Comparison of ENCODE assay signal across 8 cellular contexts in genomic region chr4:40551568-40552136, GRCh38.
DNase-seq lines count a peak whose midpoint lies in the region; ATAC-seq and TF ChIP-seq lines count a peak whose summit lies in the region.
"Not testable (repeated sequence)": the region's sequence is repeated elsewhere in the genome, so short reads cannot be mapped to it uniquely, and the experiment has no call there.

No MANE protein-coding gene starts in this region.

- H3K4me1 Mint-ChIP-seq in activated T-cell treated with anti-CD3 and anti-CD28 coated beads, Interleukin-2, amount 50 U/mL, for 24 hours (ENCODE audit: low read depth): peaks cover 37% of the 10 kb centered on the region
- H3K4me1 Mint-ChIP-seq in MCF 10A (ENCODE audit: insufficient read depth, unreplicated experiment): peaks cover 15% of the 10 kb centered on the region
- H3K4me1 Mint-ChIP-seq in nephron: not testable (repeated sequence)
- peaks cover 18 to 36% of the 10 kb centered on the region in 2 donors for H3K4me1 Mint-ChIP-seq in stimulated activated naive B cell treated with anti-CD40 and anti-IgM and Interleukin-4, amounts not matched to agents 10 μg/mL and 1 μg/mL and 100 μg/mL, for 72 hours

- not testable (repeated sequence) for H3K9me2 ChIP-seq in HCT116 (ENCODE audit: insufficient read depth)

- not testable (repeated sequence) for TF ChIP-seq CTCF in HCT116 (IDR thresholded peaks at IDR 0.05 in 2 of 3, conservative IDR thresholded peaks at IDR 0.05 in 1 of 3; ENCODE audit: borderline replicate concordance in 1 of 3, insufficient read depth in 1 of 3, low read depth in 2 of 3, low read length in 2 of 3); RWPE1 (conservative IDR thresholded peaks at IDR 0.05; ENCODE audit: low read depth); MCF 10A (IDR thresholded peaks at IDR 0.05; ENCODE audit: unreplicated experiment); heart left ventricle (IDR thresholded peaks at IDR 0.05); nephron (IDR thresholded peaks at IDR 0.05; ENCODE audit: unreplicated experiment in 3 of 3)

- not testable (repeated sequence) for H3K27ac ChIP-seq in HCT116 (ENCODE audit: low read depth, low read length); RWPE1
- peak overlapping the region in 8 of 12 donors; percentile 25 to 87 (median 36) for H3K27ac ChIP-seq in heart left ventricle

- peak; percentile 26 for DNase-seq in AG08395 (ENCODE audit: low spot score)
- not testable (repeated sequence) for DNase-seq in HCT116 (ENCODE audit: low read depth, low spot score); heart left ventricle; stimulated activated naive B cell treated with anti-CD40 and anti-IgM and Interleukin-4, amounts not matched to agents 10 μg/mL and 1 μg/mL and 100 μg/mL, for 72 hours
- peak; percentile 28 for DNase-seq in RWPE1 (ENCODE audit: low spot score)
- peak; percentile 35 for DNase-seq in activated T-cell treated with anti-CD3 and anti-CD28 coated beads, Interleukin-2, amount 50 U/mL, for 24 hours
- peak; percentile 44 for DNase-seq in MCF 10A (ENCODE audit: unreplicated experiment)

- peak; percentile 41 for ATAC-seq in HCT116
- not testable (repeated sequence) for ATAC-seq in heart left ventricle
- peak; percentile 20 to 25 for ATAC-seq in stimulated activated naive B cell treated with anti-CD40 and anti-IgM and Interleukin-4, amounts not matched to agents 10 μg/mL and 1 μg/mL and 100 μg/mL, for 72 hours (replicated peaks)

- WGBS in heart left ventricle, 4 donors: 74 to 79% (median 79%) methylated on average over 9 of the region's 9 CpGs

- not testable (repeated sequence) for H3K27me3 ChIP-seq in HCT116 (ENCODE audit: insufficient read depth, low read length); heart left ventricle

- not testable (repeated sequence) for H3K36me3 Mint-ChIP-seq in activated T-cell treated with anti-CD3 and anti-CD28 coated beads, Interleukin-2, amount 50 U/mL, for 24 hours (ENCODE audit: low read depth); MCF 10A (ENCODE audit: insufficient read depth, unreplicated experiment); nephron (ENCODE audit: low read depth); stimulated activated naive B cell treated with anti-CD40 and anti-IgM and Interleukin-4, amounts not matched to agents 10 μg/mL and 1 μg/mL and 100 μg/mL, for 72 hours

- TF ChIP-seq RAD21 in HCT116 (IDR thresholded peaks at IDR 0.05; ENCODE audit: low read depth): not testable (repeated sequence)

- RAD21 ChIA-PET in HCT116 (lab: Charles Lee; ENCODE audit: low non-redundant PET in 1 of 2, low total read pairs in 2 of 2, uncharacterized antibody in 2 of 2, unreplicated experiment in 2 of 2): interaction anchor here in 1 of 2 experiments (0.7 kb wide), 1 partner anchor 123 kb away, joined by 5 read pairs; no protein-coding TSS in a partner anchor

- H3K4me3 Mint-ChIP-seq in activated T-cell treated with anti-CD3 and anti-CD28 coated beads, Interleukin-2, amount 50 U/mL, for 24 hours: peak overlapping the region; percentile 66
- H3K4me3 Mint-ChIP-seq in MCF 10A (ENCODE audit: unreplicated experiment) (peak overlapping the region; percentile 58), nephron (peak overlapping the region in 2 of 3 experiments; percentile 64 to 67)
- H3K4me3 Mint-ChIP-seq in stimulated activated naive B cell treated with anti-CD40 and anti-IgM and Interleukin-4, amounts not matched to agents 10 μg/mL and 1 μg/mL and 100 μg/mL, for 72 hours: peak overlapping the region; percentile 81 to 83

- peak overlapping the region; percentile 86 for H3K27ac Mint-ChIP-seq in activated T-cell treated with anti-CD3 and anti-CD28 coated beads, Interleukin-2, amount 50 U/mL, for 24 hours
- not testable (repeated sequence) for H3K27ac Mint-ChIP-seq in MCF 10A (ENCODE audit: low read depth, unreplicated experiment)
- H3K27ac Mint-ChIP-seq in nephron: peak overlapping the region; percentile 73 to 89 (median 82)
- peak overlapping the region; percentile 90 for H3K27ac Mint-ChIP-seq in stimulated activated naive B cell treated with anti-CD40 and anti-IgM and Interleukin-4, amounts not matched to agents 10 μg/mL and 1 μg/mL and 100 μg/mL, for 72 hours

- CTCF ChIA-PET in HCT116 (lab: Charles Lee): interaction anchor here (1.5 to 1.7 kb wide), 2 partner anchors 123 to 167 kb away, joined by 3 to 4 read pairs; no protein-coding TSS in a partner anchor
- CTCF ChIA-PET in RWPE1 (lab: Yijun Ruan, JAX): interaction anchor here (0.6 kb wide), 1 partner anchor 10 kb away, joined by 3 read pairs; no protein-coding TSS in a partner anchor
- CTCF ChIA-PET in MCF 10A (lab: Yijun Ruan, JAX): interaction anchor here (0.7 kb wide), 1 partner anchor 90 kb away, joined by 3 read pairs; no protein-coding TSS in a partner anchor

- POLR2A ChIA-PET in HCT116 (lab: Charles Lee); RWPE1 (lab: Yijun Ruan, JAX; ENCODE audit: low non-redundant PET); MCF 10A (lab: Yijun Ruan, JAX): not testable (repeated sequence)

- H3K4me3 ChIP-seq in HCT116 (replicated peaks in 1 of 2; ENCODE audit: low read depth in 1 of 2, low read length in 2 of 2) (peak overlapping the region in 1 of 2 experiments; percentile 44; a peak in 3 of 4 replicates), heart left ventricle (peak overlapping the region in 9 of 12 donors; percentile 1 to 51 (median 32))

- not testable (repeated sequence) for H3K79me2 ChIP-seq in HCT116 (ENCODE audit: insufficient read depth, low read length)

- intact Hi-C loops in HCT116 (cut with micrococcal nuclease) (loop anchor here (5.0 to 10.0 kb wide), 2 partner anchors 166 to 237 kb away; no protein-coding TSS in a partner anchor), MCF 10A (cut with micrococcal nuclease) (loop anchor here (5.0 kb wide), 1 partner anchor 399 kb away; no protein-coding TSS in a partner anchor)
- intact Hi-C loops in heart left ventricle (cut with DNase I): not testable (repeated sequence)

- H3K4me1 ChIP-seq in HCT116 (ENCODE audit: control insufficient read depth in 1 of 2, insufficient read depth in 2 of 2, low read length in 2 of 2) (peaks cover 16 to 51% of the 10 kb centered on the region in 2 experiments; a peak in 3 of 4 replicates), heart left ventricle (peaks cover 0 to 64% (median 0%) of the 10 kb centered on the region in 12 donors)

- H3K27me3 Mint-ChIP-seq in activated T-cell treated with anti-CD3 and anti-CD28 coated beads, Interleukin-2, amount 50 U/mL, for 24 hours; MCF 10A (ENCODE audit: insufficient read depth, unreplicated experiment); nephron (ENCODE audit: low read depth); stimulated activated naive B cell treated with anti-CD40 and anti-IgM and Interleukin-4, amounts not matched to agents 10 μg/mL and 1 μg/mL and 100 μg/mL, for 72 hours: not testable (repeated sequence)

- not testable (repeated sequence) for H3K36me3 ChIP-seq in HCT116 (ENCODE audit: control insufficient read depth in 1 of 2, insufficient read depth in 2 of 2, low read length in 2 of 2); heart left ventricle

- not testable (repeated sequence) for H3K9me3 ChIP-seq in HCT116 (ENCODE audit: control insufficient read depth in 1 of 2, insufficient read depth in 1 of 2, low read depth in 1 of 2, low read length in 2 of 2); heart left ventricle

- not testable (repeated sequence) for H3K9me3 Mint-ChIP-seq in activated T-cell treated with anti-CD3 and anti-CD28 coated beads, Interleukin-2, amount 50 U/mL, for 24 hours; MCF 10A (ENCODE audit: unreplicated experiment); nephron; stimulated activated naive B cell treated with anti-CD40 and anti-IgM and Interleukin-4, amounts not matched to agents 10 μg/mL and 1 μg/mL and 100 μg/mL, for 72 hours

- TF ChIP-seq POLR2A in HCT116 (IDR thresholded peaks at IDR 0.05; ENCODE audit: borderline replicate concordance, extremely low read depth, insufficient read depth, insufficient read length); heart left ventricle (IDR thresholded peaks at IDR 0.05): not testable (repeated sequence)

- H4K20me1 ChIP-seq in HCT116 (ENCODE audit: insufficient read depth): not testable (repeated sequence)

- H3K9ac ChIP-seq in HCT116 (ENCODE audit: low read length): peak overlapping the region; percentile 24

- not testable (repeated sequence) for BruUV-seq in HCT116 (replicated peaks; lab: Mats Ljungman, UMichigan); MCF 10A (replicated peaks; lab: Mats Ljungman, UMichigan)

- not testable (repeated sequence) for H2AFZ ChIP-seq in HCT116 (ENCODE audit: low read depth, low read length, poor library complexity, severe bottlenecking)

- peak overlapping the region; percentile 70 for H3K4me2 ChIP-seq in HCT116 (ENCODE audit: low read length)

TF ChIP-seq in HCT116, 20 proteins besides CTCF, POLR2A, EP300 and RAD21:
- peak; percentile 62 for TF ChIP-seq FOSL1 (IDR thresholded peaks at IDR 0.05; ENCODE audit: low read depth)
- peak; percentile 50; the same call in 1 of the 2 replicates for TF ChIP-seq JUND (IDR thresholded peaks at IDR 0.05)
